17 cellular contexts compared by ENCODE assay signal in the genomic region with DNA sequence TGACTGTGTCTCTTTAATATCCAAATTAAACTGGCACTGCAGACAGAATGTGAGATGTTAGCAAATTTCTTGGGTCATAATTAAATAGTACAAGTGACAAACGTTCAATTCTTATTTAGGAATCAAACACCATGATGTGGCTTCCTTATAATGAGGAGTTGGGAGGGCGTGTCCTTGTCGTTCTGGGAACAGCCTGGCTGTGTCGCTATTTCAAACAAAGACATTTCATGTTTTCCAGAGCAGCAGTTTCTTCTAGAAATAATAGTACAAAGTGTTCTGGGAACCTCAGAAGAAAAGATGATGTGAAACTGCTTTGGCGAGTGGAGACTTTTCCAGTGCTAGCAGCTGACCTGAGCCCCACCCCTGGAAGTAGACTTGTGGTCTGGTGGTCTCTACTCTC.
DNase-seq lines count a peak whose midpoint lies in the region; ATAC-seq and TF ChIP-seq lines count a peak whose summit lies in the region.
"Had no signal": no experiment of that assay in that cellular context is flagged by ENCODE, and none has a peak within 500 bp of the region (broad histone marks: within the 10 kb centered on the region; RNA-seq: fewer than 3 reads in every experiment).

No MANE protein-coding gene starts in this region.

- intact Hi-C loops in activated CD8-positive, alpha-beta T cell treated with anti-CD3 and anti-CD28 coated beads for 36 hours (cut with micrococcal nuclease): no loop called here

- DNase-seq in ACHN (peak; percentile 33), EL (peak; percentile 4), MV-4-11 (lab: John Stamatoyannopoulos, UW) (peak; percentile 12), fibroblast of mammary gland (ENCODE audit: low read depth) (peak; percentile 32), RPMI8226 (no peak)
- DNase-seq in CD8-positive, alpha-beta memory T cell: no peak
- no peak for DNase-seq in activated CD8-positive, alpha-beta T cell treated with anti-CD3 and anti-CD28 coated beads for 36 hours
- DNase-seq in stimulated activated naive B cell treated with anti-CD40 and anti-IgM and Interleukin-4, amounts not matched to agents 10 μg/mL and 1 μg/mL and 100 μg/mL, for 72 hours: no peak
- DNase-seq: activated CD8-positive, alpha-beta T cell treated with anti-CD3 and anti-CD28 coated beads, Interleukin-2, amount 10 ng/mL, durations not matched to agents 7 days and 5 days; activated naive CD4-positive, alpha-beta T cell; brain microvascular endothelial cell; CD4-positive, alpha-beta memory T cell; KBM-7; natural killer cell; NCI-H2227 treated with DMSO at 0.1 percent for 48 hours; T1000 had no signal

- H3K36me3 Mint-ChIP-seq in CD8-positive, alpha-beta memory T cell: no peaks in the 10 kb centered on the region
- H3K36me3 Mint-ChIP-seq in activated CD8-positive, alpha-beta T cell treated with anti-CD3 and anti-CD28 coated beads for 36 hours (ENCODE audit: low read depth): no peaks in the 10 kb centered on the region
- H3K36me3 Mint-ChIP-seq in stimulated activated naive B cell treated with anti-CD40 and anti-IgM and Interleukin-4, amounts not matched to agents 10 μg/mL and 1 μg/mL and 100 μg/mL, for 72 hours: no peaks in the 10 kb centered on the region
- H3K36me3 Mint-ChIP-seq: CD4-positive, alpha-beta memory T cell; natural killer cell had no signal

- H3K27ac ChIP-seq in CD8-positive, alpha-beta memory T cell (ENCODE audit: low read depth, low read length): no peak overlapping the region
- H3K27ac ChIP-seq: brain microvascular endothelial cell had no signal

- H3K4me3 Mint-ChIP-seq in CD8-positive, alpha-beta memory T cell: no peak overlapping the region
- no peak overlapping the region for H3K4me3 Mint-ChIP-seq in activated CD8-positive, alpha-beta T cell treated with anti-CD3 and anti-CD28 coated beads for 36 hours
- H3K4me3 Mint-ChIP-seq in stimulated activated naive B cell treated with anti-CD40 and anti-IgM and Interleukin-4, amounts not matched to agents 10 μg/mL and 1 μg/mL and 100 μg/mL, for 72 hours: no peak overlapping the region
- H3K4me3 Mint-ChIP-seq: activated CD8-positive, alpha-beta T cell treated with anti-CD3 and anti-CD28 coated beads, Interleukin-2, amount 10 ng/mL, durations not matched to agents 7 days and 5 days; CD4-positive, alpha-beta memory T cell; natural killer cell had no signal

- H3K9me3 Mint-ChIP-seq in CD8-positive, alpha-beta memory T cell: peaks cover 3 to 12% (median 5%) of the 10 kb centered on the region in 5 donors
- H3K9me3 Mint-ChIP-seq in activated CD8-positive, alpha-beta T cell treated with anti-CD3 and anti-CD28 coated beads for 36 hours: no peaks in the 10 kb centered on the region
- peaks cover 0 to 2% of the 10 kb centered on the region in 2 donors for H3K9me3 Mint-ChIP-seq in stimulated activated naive B cell treated with anti-CD40 and anti-IgM and Interleukin-4, amounts not matched to agents 10 μg/mL and 1 μg/mL and 100 μg/mL, for 72 hours
- H3K9me3 Mint-ChIP-seq: natural killer cell had no signal

- H3K36me3 ChIP-seq in CD8-positive, alpha-beta memory T cell (ENCODE audit: insufficient read depth, low read length): no peaks in the 10 kb centered on the region
- H3K36me3 ChIP-seq: brain microvascular endothelial cell had no signal

- in situ Hi-C loops in ACHN (cut with HindIII; ENCODE audit: low pct_ligation_motif_present, low pct_unique_long_range_greater_than_20kb, low sequenced_read_pairs): no loop called here

- no peak overlapping the region for H3K4me3 ChIP-seq in fibroblast of mammary gland (ENCODE audit: control insufficient read depth, low read depth, low read length)
- no peak overlapping the region for H3K4me3 ChIP-seq in CD8-positive, alpha-beta memory T cell (ENCODE audit: low read length)

- CTCF ChIA-PET in CD8-positive, alpha-beta memory T cell (lab: Charles Lee): no interaction called here
- CTCF ChIA-PET in activated CD8-positive, alpha-beta T cell treated with anti-CD3 and anti-CD28 coated beads for 36 hours (lab: Charles Lee): no interaction called here

- POLR2A ChIA-PET in CD8-positive, alpha-beta memory T cell (lab: Charles Lee): no interaction called here
- POLR2A ChIA-PET in activated CD8-positive, alpha-beta T cell treated with anti-CD3 and anti-CD28 coated beads for 36 hours (lab: Charles Lee): no interaction called here

- no peak overlapping the region for H3K27ac Mint-ChIP-seq in CD8-positive, alpha-beta memory T cell
- no peak overlapping the region for H3K27ac Mint-ChIP-seq in activated CD8-positive, alpha-beta T cell treated with anti-CD3 and anti-CD28 coated beads for 36 hours
- H3K27ac Mint-ChIP-seq in stimulated activated naive B cell treated with anti-CD40 and anti-IgM and Interleukin-4, amounts not matched to agents 10 μg/mL and 1 μg/mL and 100 μg/mL, for 72 hours: no peak overlapping the region
- H3K27ac Mint-ChIP-seq: activated CD8-positive, alpha-beta T cell treated with anti-CD3 and anti-CD28 coated beads, Interleukin-2, amount 10 ng/mL, durations not matched to agents 7 days and 5 days; CD4-positive, alpha-beta memory T cell; natural killer cell had no signal

- no peaks in the 10 kb centered on the region for H3K27me3 Mint-ChIP-seq in CD8-positive, alpha-beta memory T cell
- H3K27me3 Mint-ChIP-seq in activated CD8-positive, alpha-beta T cell treated with anti-CD3 and anti-CD28 coated beads for 36 hours: no peaks in the 10 kb centered on the region
- H3K27me3 Mint-ChIP-seq in stimulated activated naive B cell treated with anti-CD40 and anti-IgM and Interleukin-4, amounts not matched to agents 10 μg/mL and 1 μg/mL and 100 μg/mL, for 72 hours: peaks cover 0 to 5% of the 10 kb centered on the region in 2 donors
- H3K27me3 Mint-ChIP-seq: CD4-positive, alpha-beta memory T cell had no signal

- no peaks in the 10 kb centered on the region for H3K27me3 ChIP-seq in CD8-positive, alpha-beta memory T cell (ENCODE audit: insufficient read depth, low read length, poor library complexity, severe bottlenecking)
- H3K27me3 ChIP-seq: brain microvascular endothelial cell had no signal

- H3K4me1 ChIP-seq in CD8-positive, alpha-beta memory T cell (ENCODE audit: insufficient read depth, low read length): no peaks in the 10 kb centered on the region

- no peaks in the 10 kb centered on the region for H3K9me3 ChIP-seq in CD8-positive, alpha-beta memory T cell (ENCODE audit: low read length)

- TF ChIP-seq CTCF in fibroblast of mammary gland (conservative IDR thresholded peaks at IDR 0.05; ENCODE audit: control insufficient read depth, insufficient read depth, low read depth, low read length): peak; percentile 29
- TF ChIP-seq CTCF in activated CD8-positive, alpha-beta T cell treated with anti-CD3 and anti-CD28 coated beads for 36 hours (IDR thresholded peaks at IDR 0.05): no peak

- no peaks in the 10 kb centered on the region for H3K4me1 Mint-ChIP-seq in CD8-positive, alpha-beta memory T cell
- no peaks in the 10 kb centered on the region for H3K4me1 Mint-ChIP-seq in activated CD8-positive, alpha-beta T cell treated with anti-CD3 and anti-CD28 coated beads for 36 hours (ENCODE audit: low read depth)
- peaks cover 0 to 2% of the 10 kb centered on the region in 2 donors for H3K4me1 Mint-ChIP-seq in stimulated activated naive B cell treated with anti-CD40 and anti-IgM and Interleukin-4, amounts not matched to agents 10 μg/mL and 1 μg/mL and 100 μg/mL, for 72 hours
- H3K4me1 Mint-ChIP-seq: CD4-positive, alpha-beta memory T cell; natural killer cell had no signal

- ATAC-seq in activated CD8-positive, alpha-beta T cell treated with anti-CD3 and anti-CD28 coated beads for 36 hours: no peak
- ATAC-seq in stimulated activated naive B cell treated with anti-CD40 and anti-IgM and Interleukin-4, amounts not matched to agents 10 μg/mL and 1 μg/mL and 100 μg/mL, for 72 hours (replicated peaks): no peak
- ATAC-seq: activated CD8-positive, alpha-beta T cell treated with anti-CD3 and anti-CD28 coated beads, Interleukin-2, amount 10 ng/mL, durations not matched to agents 7 days and 5 days; natural killer cell; sciatic nerve had no signal

Comparison
In these comparisons a context has a peak if more than half of its experiments do, and no peak if none do; other contexts are left out.
1. DNase-seq: peak in ACHN (single experiment), EL (single experiment), MV-4-11 (single experiment) and fibroblast of mammary gland (single experiment); none in CD8-positive, alpha-beta memory T cell (0 of 5), RPMI8226 (single experiment), activated CD8-positive, alpha-beta T cell treated with anti-CD3 and anti-CD28 coated beads for 36 hours (single experiment) and stimulated activated naive B cell treated with anti-CD40 and anti-IgM and Interleukin-4, amounts not matched to agents 10 μg/mL and 1 μg/mL and 100 μg/mL, for 72 hours (single experiment).